13 cellular contexts compared by ENCODE assay signal in genomic region chr20:50521221-50521642, GRCh38. TPM values are rescaled to one million over a fixed set of nuclear protein-coding genes. Genes with fewer than 3 reads are reported as not detected.
DNase-seq lines count a peak whose midpoint lies in the region; ATAC-seq, FAIRE-seq and TF ChIP-seq lines count a peak whose summit lies in the region.
"Had no signal": no experiment of that assay in that cellular context is flagged by ENCODE, and none has a peak within 500 bp of the region (broad histone marks: within the 10 kb centered on the region; RNA-seq: fewer than 3 reads in every experiment).

No MANE protein-coding gene starts in this region.

- H4K20me1 ChIP-seq in HepG2 (ENCODE audit: insufficient read depth, low read length), result no peaks in the 10 kb centered on the region

- H3K4me2 ChIP-seq in HepG2 (ENCODE audit: low read depth, low read length), result no peak overlapping the region

- no peak for ATAC-seq in activated T-helper 17 cell treated with anti-CD3 and anti-CD28 coated beads, Interleukin-2, amount 50 U/mL, for 72 hours (replicated peaks)
- peak; percentile 62 for ATAC-seq in HepG2
- no peak for ATAC-seq in GM18498 (IDR thresholded peaks at IDR 0.05; ENCODE audit: unreplicated experiment)
- ATAC-seq in GM18519 (IDR thresholded peaks at IDR 0.05; ENCODE audit: low FRiP score, unreplicated experiment), result no peak

- H3K36me3 ChIP-seq in HepG2 (replicated peaks in 1 of 2; ENCODE audit: control insufficient read depth in 1 of 2, insufficient read depth in 2 of 2, low read length in 2 of 2), result peaks cover 0 to 3% of the 10 kb centered on the region in 2 experiments; a peak in 1 of 5 replicates
- no peaks in the 10 kb centered on the region for H3K36me3 ChIP-seq in transverse colon

- peaks cover 30% of the 10 kb centered on the region for H3K4me1 ChIP-seq in HepG2 (ENCODE audit: insufficient read depth, low read length)
- H3K4me1 ChIP-seq in transverse colon, result peaks cover 51 to 89% (median 79%) of the 10 kb centered on the region in 4 donors

- H3K79me2 ChIP-seq in HepG2 (ENCODE audit: insufficient read depth, low read length), result peaks cover 74% of the 10 kb centered on the region

- DNase-seq in activated naive CD4-positive, alpha-beta T cell (lab: John Stamatoyannopoulos, UW), result no peak
- DNase-seq in HepG2 (ENCODE audit: low spot score) (no peak), transverse colon (no peak), activated gamma-delta T cell treated with Interleukin-2 at 50 U/mL for 16 hours (no peak)
- DNase-seq: dermis blood vessel endothelial cell, DMS79 treated with DMSO at 0.1 percent for 48 hours, Karpas-422, NCI-H1930, NCI-H748 treated with DMSO at 0.1 percent for 48 hours had no signal

- peaks cover 78% of the 10 kb centered on the region for H3K4me1 Mint-ChIP-seq in activated naive CD4-positive, alpha-beta T cell treated with anti-CD3 and anti-CD28 coated beads, Interleukin-2, amount 50 U/mL, for 24 hours
- peaks cover 51% of the 10 kb centered on the region for H3K4me1 Mint-ChIP-seq in activated T-helper 17 cell treated with anti-CD3 and anti-CD28 coated beads, Interleukin-2, amount 50 U/mL, for 72 hours

- peaks cover 7% of the 10 kb centered on the region for H3K36me3 Mint-ChIP-seq in activated naive CD4-positive, alpha-beta T cell treated with anti-CD3 and anti-CD28 coated beads, Interleukin-2, amount 50 U/mL, for 24 hours
- peaks cover 78% of the 10 kb centered on the region for H3K36me3 Mint-ChIP-seq in activated T-helper 17 cell treated with anti-CD3 and anti-CD28 coated beads, Interleukin-2, amount 50 U/mL, for 72 hours (ENCODE audit: low read depth)

- no peak for TF ChIP-seq RAD21 in HepG2 (CRISPR knock-in tag; IDR thresholded peaks at IDR 0.05)

- intact Hi-C loops in HepG2 (cut with micrococcal nuclease; ENCODE audit: unreplicated experiment) (no loop called here), transverse colon (cut with DNase I; ENCODE audit: low total_unique reads) (no loop called here)

- H3K4me3 Mint-ChIP-seq in activated naive CD4-positive, alpha-beta T cell treated with anti-CD3 and anti-CD28 coated beads, Interleukin-2, amount 50 U/mL, for 24 hours, result peak overlapping the region; percentile 35
- peak overlapping the region; percentile 97 for H3K4me3 Mint-ChIP-seq in activated T-helper 17 cell treated with anti-CD3 and anti-CD28 coated beads, Interleukin-2, amount 50 U/mL, for 72 hours

- BruUV-seq in HepG2 (replicated peaks; lab: Mats Ljungman, UMichigan), result no TSS peak

- no peak overlapping the region for H2AFZ ChIP-seq in HepG2 (ENCODE audit: low read length)

- no peaks in the 10 kb centered on the region for H3K9me3 Mint-ChIP-seq in activated naive CD4-positive, alpha-beta T cell treated with anti-CD3 and anti-CD28 coated beads, Interleukin-2, amount 50 U/mL, for 24 hours
- no peaks in the 10 kb centered on the region for H3K9me3 Mint-ChIP-seq in activated T-helper 17 cell treated with anti-CD3 and anti-CD28 coated beads, Interleukin-2, amount 50 U/mL, for 72 hours

- H3K4me3 ChIP-seq in HepG2 (replicated peaks in 1 of 3; ENCODE audit: insufficient read depth in 1 of 3, low read depth in 2 of 3, low read length in 3 of 3) (no peak overlapping the region), transverse colon (no peak overlapping the region)

- no peak overlapping the region for H3K27ac ChIP-seq in HepG2 (ENCODE audit: extremely low read length, insufficient read depth, low read length)
- H3K27ac ChIP-seq in transverse colon, result peak overlapping the region; percentile 74 to 93 (median 76)

- POLR2A ChIA-PET in HepG2 (lab: Yijun Ruan, JAX), result interaction anchor here (1.6 kb wide), 1 partner anchor 405 kb away, joined by 4 read pairs; no protein-coding TSS in a partner anchor

- no peaks in the 10 kb centered on the region for H3K27me3 ChIP-seq in HepG2 (ENCODE audit: control insufficient read depth in 1 of 2, insufficient read depth in 2 of 2, low read length in 2 of 2)
- H3K27me3 ChIP-seq in transverse colon, result no peaks in the 10 kb centered on the region

- CTCF ChIA-PET in HepG2 (lab: Yijun Ruan, JAX; ENCODE audit: low intra/inter-chr PET ratio, low total read pairs), result no interaction called here

- TF ChIP-seq EP300 in HepG2 (IDR thresholded peaks at IDR 0.05; ENCODE audit: low read depth in 2 of 2, low read length in 2 of 2) (no peak), HepG2 (CRISPR knock-in tag; IDR thresholded peaks at IDR 0.05; ENCODE audit: borderline replicate concordance) (no peak), transverse colon (IDR thresholded peaks at IDR 0.05; ENCODE audit: low read depth) (no peak)

- TF ChIP-seq CTCF in HepG2 (CRISPR knock-in tag; IDR thresholded peaks at IDR 0.05), result no peak
- no peak for TF ChIP-seq CTCF in transverse colon (IDR thresholded peaks at IDR 0.05)

- H3K9me3 ChIP-seq in HepG2 (ENCODE audit: low read length) (no peaks in the 10 kb centered on the region), transverse colon (no peaks in the 10 kb centered on the region)

- peak overlapping the region; percentile 76 for H3K27ac Mint-ChIP-seq in activated naive CD4-positive, alpha-beta T cell treated with anti-CD3 and anti-CD28 coated beads, Interleukin-2, amount 50 U/mL, for 24 hours
- peak overlapping the region; percentile 100 for H3K27ac Mint-ChIP-seq in activated T-helper 17 cell treated with anti-CD3 and anti-CD28 coated beads, Interleukin-2, amount 50 U/mL, for 72 hours

- no peak for FAIRE-seq in HepG2 (lab: Jason Lieb, UNC)

- H3K9ac ChIP-seq in HepG2 (ENCODE audit: insufficient read depth, low read depth, low read length), result no peak overlapping the region

- 96% methylated on average over 1 of the region's 1 CpG for WGBS in HepG2 (ENCODE audit: low lambda C conversion rate)
- 71% methylated on average over 1 of the region's 1 CpG; no CpG with 5 or more reads in 1 of the 2 donors for WGBS in transverse colon (ENCODE audit: low coverage in 1 of 2), 2 donors

- in situ Hi-C loops in HepG2 (cut with HindIII; ENCODE audit: extremely low pct_ligation_motif_present, low pct_unique_long_range_greater_than_20kb), result no loop called here
- in situ Hi-C loops in transverse colon (cut with MboI; ENCODE audit: low pct_ligation_motif_present in 1 of 4, low pct_unique_long_range_greater_than_20kb in 1 of 4, low sequenced_read_pairs in 3 of 4), result no loop called here

- no peak for TF ChIP-seq POLR2A in HepG2 (IDR thresholded peaks at IDR 0.05; ENCODE audit: insufficient read depth in 1 of 2, low read depth in 2 of 2, low read length in 2 of 2)
- TF ChIP-seq POLR2A in transverse colon (IDR thresholded peaks at IDR 0.05), result no peak

- no peaks in the 10 kb centered on the region for H3K27me3 Mint-ChIP-seq in activated naive CD4-positive, alpha-beta T cell treated with anti-CD3 and anti-CD28 coated beads, Interleukin-2, amount 50 U/mL, for 24 hours
- H3K27me3 Mint-ChIP-seq in activated T-helper 17 cell treated with anti-CD3 and anti-CD28 coated beads, Interleukin-2, amount 50 U/mL, for 72 hours, result no peaks in the 10 kb centered on the region

TF ChIP-seq in HepG2, 621 proteins besides CTCF, POLR2A, EP300 and RAD21 (continues in another document):
- TF ChIP-seq HNF4A (CRISPR knock-in tag; IDR thresholded peaks at IDR 0.05), result 0 out of 2 replicates have a peak, but pooled peaks have one; percentile 10

RNA-seq across cellular contexts. Expression of gene PTPN1, which starts 11.0 kb away (rescaled TPM):
- 10 to 100 TPM; 68.3 to 77.1 TPM for total RNA-seq in activated T-helper 17 cell treated with anti-CD3 and anti-CD28 coated beads, Interleukin-2, amount 50 U/mL, for 72 hours
- total RNA-seq in HepG2 (2016; rRNA removed; fragmentation: Illumina TruSeq; extraction: Trizol) (33.3 and 37.2 TPM in 2 replicates), transverse colon (10 to 100 TPM; 19.3 to 34.8 (median 28.8) TPM)
- total RNA-seq in HepG2 (2016; cell fraction: cytosol; rRNA removed; fragmentation: Illumina TruSeq; extraction: Trizol; ENCODE audit: low read depth), result 4.1 and 4.3 TPM in 2 replicates
- total RNA-seq in HepG2 (2016; cell fraction: insoluble cytoplasmic fraction; rRNA removed; fragmentation: Illumina TruSeq; extraction: Trizol), result 31.0 and 34.8 TPM in 2 replicates
- 16.1 and 17.5 TPM in 2 replicates for total RNA-seq in HepG2 (2016; cell fraction: membrane; rRNA removed; fragmentation: Illumina TruSeq; extraction: Trizol)
- 22.9 and 26.4 TPM in 2 replicates for total RNA-seq in HepG2 (2016; cell fraction: nucleus; rRNA removed; fragmentation: Illumina TruSeq; extraction: Trizol)
- polyA plus RNA-seq in HepG2 (2011; rRNA removed), result 16.8 and 17.7 TPM in 2 replicates
- 14.7 and 18.4 TPM in 2 replicates for polyA plus RNA-seq in HepG2 (2011; cell fraction: cytosol; rRNA removed)
- polyA plus RNA-seq in HepG2 (2011; cell fraction: nucleus; rRNA removed), result 21.4 and 23.7 TPM in 2 replicates
- 20.9 and 24.3 TPM in 2 replicates for polyA plus RNA-seq in HepG2 (2012)
- polyA plus RNA-seq in HepG2 (2016; cell fraction: cytosol; fragmentation: Illumina TruSeq; extraction: Trizol; ENCODE audit: low read depth), result 2.4 and 2.5 TPM in 2 replicates
- 33.0 and 39.3 TPM in 2 replicates for polyA plus RNA-seq in HepG2 (2016; cell fraction: insoluble cytoplasmic fraction; fragmentation: Illumina TruSeq; extraction: Trizol; ENCODE audit: low read depth)
- polyA plus RNA-seq in HepG2 (2016; cell fraction: membrane; fragmentation: Illumina TruSeq; extraction: Trizol; ENCODE audit: low read depth), result 9.4 and 10.0 TPM in 2 replicates
- 31.1 and 31.8 TPM in 2 replicates for polyA plus RNA-seq in HepG2 (2016; cell fraction: nucleus; fragmentation: Illumina TruSeq; extraction: Trizol; ENCODE audit: insufficient read depth, low read depth)
- 27.4 and 30.1 TPM in 2 replicates for polyA minus RNA-seq in HepG2 (2011; rRNA and poly(A)+ RNA removed; ENCODE audit: low replicate concordance)
- 12.4 and 15.0 TPM in 2 replicates for polyA minus RNA-seq in HepG2 (2011; cell fraction: cytosol; rRNA and poly(A)+ RNA removed)
- polyA minus RNA-seq in HepG2 (2011; cell fraction: nucleus; rRNA and poly(A)+ RNA removed), result 23.0 and 24.9 TPM in 2 replicates
